1 cellular context compared by ENCODE assay signal in the genomic region with DNA sequence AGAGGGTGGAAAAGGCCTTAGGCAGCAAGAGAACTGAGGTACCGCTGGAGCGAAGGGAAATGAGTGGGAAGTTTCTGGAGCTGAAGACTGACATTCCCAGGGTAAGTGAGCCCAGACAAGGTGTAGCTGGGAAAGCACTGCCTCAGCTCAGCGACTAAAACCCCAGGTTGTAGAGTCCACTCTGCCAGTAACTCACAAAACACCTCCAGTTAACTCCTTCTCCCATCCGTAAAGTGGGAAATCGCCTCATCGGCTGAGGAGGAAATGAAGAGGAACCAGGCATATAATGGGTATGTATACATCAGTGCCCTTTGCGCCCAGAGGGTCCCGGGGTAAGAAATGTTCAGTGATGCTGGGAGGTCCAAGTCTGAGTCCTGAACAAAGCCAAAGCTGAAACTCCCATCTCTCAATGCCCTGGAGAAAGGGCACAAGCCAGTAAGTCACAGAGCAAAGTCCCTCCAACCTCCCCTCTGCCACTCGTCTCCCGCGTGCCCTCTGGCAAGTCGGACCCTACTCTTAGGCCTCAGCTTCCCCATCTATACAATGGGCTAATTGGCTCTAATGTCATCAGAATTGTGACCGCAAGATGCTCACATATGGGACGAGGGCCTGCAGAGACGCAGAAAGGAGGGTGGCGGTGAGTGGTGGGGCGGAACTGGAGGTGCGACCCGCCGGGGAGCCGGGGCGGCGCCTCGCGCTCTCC.
TF ChIP-seq lines count a peak whose summit lies in the region.

No MANE protein-coding gene starts in this region.

TF ChIP-seq in HCT116, 20 proteins besides CTCF, POLR2A, EP300 and RAD21 (continued from another document):
- TF ChIP-seq YY1 (IDR thresholded peaks at IDR 0.05; ENCODE audit: extremely low read depth, insufficient replicate concordance, low read depth, low read length) (no peak), ATF3 (IDR thresholded peaks at IDR 0.05) (no peak), JUND (IDR thresholded peaks at IDR 0.05) (no peak), SIN3A (IDR thresholded peaks at IDR 0.05; ENCODE audit: low read depth) (no peak), ZBTB33 (IDR thresholded peaks at IDR 0.05; ENCODE audit: extremely low read depth, insufficient replicate concordance, low read length) (no peak), ELF1 (IDR thresholded peaks at IDR 0.05; ENCODE audit: borderline replicate concordance, low read depth) (no peak)
